In the genomic region with DNA sequence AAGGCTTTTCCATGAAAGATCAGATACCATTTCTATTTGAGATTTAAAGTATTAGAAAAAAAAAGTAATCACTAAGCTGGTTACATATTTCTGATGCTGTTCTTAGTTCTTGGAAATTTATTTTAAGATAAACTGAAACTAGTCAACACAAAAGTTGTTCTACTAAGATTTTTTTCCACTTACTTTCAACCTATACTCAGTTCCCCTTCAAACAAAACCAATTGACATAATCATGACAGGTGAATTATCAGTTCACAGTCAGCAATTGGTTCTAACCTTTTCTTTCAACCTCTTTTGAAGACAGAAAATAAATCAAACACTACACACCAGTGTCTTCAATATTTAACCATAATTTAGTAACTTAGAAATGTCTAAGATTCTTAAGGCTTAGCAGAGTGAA, we compare ENCODE assay signal across 2 cellular contexts.
TF ChIP-seq lines count a peak whose summit lies in the region.

No MANE protein-coding gene starts in this region.

TF ChIP-seq in neural cell, 6 proteins besides CTCF, POLR2A, EP300 and RAD21:
- no peak for TF ChIP-seq EZH2 (IDR thresholded peaks at IDR 0.05; ENCODE audit: borderline replicate concordance, insufficient read depth, low read length, poor library complexity, severe bottlenecking)
- TF ChIP-seq TAF1 (IDR thresholded peaks at IDR 0.05; ENCODE audit: low read depth) = no peak
- no peak for TF ChIP-seq POLR2AphosphoS5 (IDR thresholded peaks at IDR 0.05)
- TF ChIP-seq REST (IDR thresholded peaks at IDR 0.05; ENCODE audit: borderline replicate concordance) = no peak
- TF ChIP-seq MXI1 (conservative IDR thresholded peaks at IDR 0.05; ENCODE audit: poor library complexity, severe bottlenecking) = no peak
- no peak for TF ChIP-seq SMC3 (conservative IDR thresholded peaks at IDR 0.05; ENCODE audit: poor library complexity)
TF ChIP-seq in neural cell: peak in this region for 0.

TF ChIP-seq in HepG2, 621 proteins besides CTCF, POLR2A, EP300 and RAD21:
- TF ChIP-seq NFIB (CRISPR knock-in tag; IDR thresholded peaks at IDR 0.05; ENCODE audit: borderline replicate concordance) (no peak), KDM4B (CRISPR knock-in tag; IDR thresholded peaks at IDR 0.05) (no peak), ADNP (CRISPR knock-in tag; IDR thresholded peaks at IDR 0.05) (no peak), ZNF83 (CRISPR knock-in tag; IDR thresholded peaks at IDR 0.05; ENCODE audit: borderline replicate concordance) (no peak), CHD2 (IDR thresholded peaks at IDR 0.05; ENCODE audit: low read depth, low read length) (no peak), POLR2G (IDR thresholded peaks at IDR 0.05; ENCODE audit: low read depth, low read length) (no peak), EED (CRISPR knock-in tag; IDR thresholded peaks at IDR 0.05) (no peak), SPEN (CRISPR knock-in tag; IDR thresholded peaks at IDR 0.05; ENCODE audit: low read depth) (no peak), THAP9 (CRISPR knock-in tag; IDR thresholded peaks at IDR 0.05; ENCODE audit: borderline replicate concordance) (no peak), ZNF674 (CRISPR knock-in tag; IDR thresholded peaks at IDR 0.05; ENCODE audit: low read depth) (no peak), ZNF17 (CRISPR knock-in tag; IDR thresholded peaks at IDR 0.05) (no peak)
- TF ChIP-seq, protein P1, sequence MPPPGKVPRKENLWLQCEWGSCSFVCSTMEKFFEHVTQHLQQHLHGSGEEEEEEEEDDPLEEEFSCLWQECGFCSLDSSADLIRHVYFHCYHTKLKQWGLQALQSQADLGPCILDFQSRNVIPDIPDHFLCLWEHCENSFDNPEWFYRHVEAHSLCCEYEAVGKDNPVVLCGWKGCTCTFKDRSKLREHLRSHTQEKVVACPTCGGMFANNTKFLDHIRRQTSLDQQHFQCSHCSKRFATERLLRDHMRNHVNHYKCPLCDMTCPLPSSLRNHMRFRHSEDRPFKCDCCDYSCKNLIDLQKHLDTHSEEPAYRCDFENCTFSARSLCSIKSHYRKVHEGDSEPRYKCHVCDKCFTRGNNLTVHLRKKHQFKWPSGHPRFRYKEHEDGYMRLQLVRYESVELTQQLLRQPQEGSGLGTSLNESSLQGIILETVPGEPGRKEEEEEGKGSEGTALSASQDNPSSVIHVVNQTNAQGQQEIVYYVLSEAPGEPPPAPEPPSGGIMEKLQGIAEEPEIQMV (CRISPR knock-in tag; IDR thresholded peaks at IDR 0.05; ENCODE audit: low read depth) = no peak
- TF ChIP-seq, protein P2, sequence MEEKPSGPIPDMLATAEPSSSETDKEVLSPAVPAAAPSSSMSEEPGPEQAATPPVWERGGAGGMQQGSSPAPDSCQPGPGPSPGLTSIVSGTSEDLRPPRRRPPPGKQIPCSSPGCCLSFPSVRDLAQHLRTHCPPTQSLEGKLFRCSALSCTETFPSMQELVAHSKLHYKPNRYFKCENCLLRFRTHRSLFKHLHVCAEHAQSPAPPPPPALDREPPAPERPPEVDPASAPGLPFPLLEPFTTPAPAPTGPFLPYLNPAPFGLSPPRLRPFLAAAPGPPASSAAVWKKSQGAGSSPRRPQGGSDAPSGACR (CRISPR knock-in tag; IDR thresholded peaks at IDR 0.05) = no peak
- TF ChIP-seq, protein P3, sequence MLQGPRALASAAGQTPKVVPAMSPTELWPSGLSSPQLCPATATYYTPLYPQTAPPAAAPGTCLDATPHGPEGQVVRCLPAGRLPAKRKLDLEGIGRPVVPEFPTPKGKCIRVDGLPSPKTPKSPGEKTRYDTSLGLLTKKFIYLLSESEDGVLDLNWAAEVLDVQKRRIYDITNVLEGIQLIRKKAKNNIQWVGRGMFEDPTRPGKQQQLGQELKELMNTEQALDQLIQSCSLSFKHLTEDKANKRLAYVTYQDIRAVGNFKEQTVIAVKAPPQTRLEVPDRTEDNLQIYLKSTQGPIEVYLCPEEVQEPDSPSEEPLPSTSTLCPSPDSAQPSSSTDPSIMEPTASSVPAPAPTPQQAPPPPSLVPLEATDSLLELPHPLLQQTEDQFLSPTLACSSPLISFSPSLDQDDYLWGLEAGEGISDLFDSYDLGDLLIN (CRISPR knock-in tag; IDR thresholded peaks at IDR 0.05; ENCODE audit: borderline replicate concordance) = no peak
